8 cellular contexts compared by ENCODE assay signal in genomic region chrX:44872817-44873414, GRCh38. TPM values are rescaled to one million over a fixed set of nuclear protein-coding genes. Genes with fewer than 3 reads are reported as not detected.
DNase-seq lines count a peak whose midpoint lies in the region; ATAC-seq and TF ChIP-seq lines count a peak whose summit lies in the region.

Gene KDM6A, plus strand, starts transcription at chrX:44873188. Its CDS starts 364 bp downstream, at chrX:44873552.

- peak within 1 kb of the TSS; percentile 90 to 98 for H3K4me3 ChIP-seq in muscle layer of colon (ENCODE audit: low read depth in 1 of 2, low read length in 2 of 2)

- peak within 1 kb of the TSS; percentile 98 for H3K27ac ChIP-seq in muscle layer of colon (ENCODE audit: low read depth, low read length)

- ATAC-seq in GM21717 (IDR thresholded peaks at IDR 0.05; ENCODE audit: unreplicated experiment), result peak; percentile 91
- peak; percentile 95 for ATAC-seq in esophagus mucosa

- in situ Hi-C loops in KBM-7 (cut with MboI; ENCODE audit: low pct_unique_long_range_greater_than_20kb, low sequenced_read_pairs), result no loop called here

- peak; percentile 76 for DNase-seq in DMS153 treated with DMSO at 0.1 percent for 48 hours (lab: John Stamatoyannopoulos, UW; ENCODE audit: unreplicated experiment)
- DNase-seq in KBM-7, result peak; percentile 99
- DNase-seq in activated T-cell treated with anti-CD3 and anti-CD28 coated beads, Interleukin-2, amount 50 U/mL, for 48 hours, result peak; percentile 99 to 100
- peak; percentile 87 for DNase-seq in stimulated activated CD8-positive, alpha-beta memory T cell treated with anti-CD3 and anti-CD28 coated beads, Interleukin-7, amount 100 ng/mL, for 24 hours (ENCODE audit: low read depth)

- H3K4me1 ChIP-seq in muscle layer of colon (ENCODE audit: insufficient read depth, low read length), result peaks cover 24% of the 10 kb centered on the region

- H3K27me3 ChIP-seq in muscle layer of colon (ENCODE audit: control insufficient read depth in 1 of 2, insufficient read depth in 2 of 2, low read length in 2 of 2), result no peaks in the 10 kb centered on the region

- no peaks in the 10 kb centered on the region for H3K36me3 ChIP-seq in muscle layer of colon (ENCODE audit: insufficient read depth, low read length)

- no peaks in the 10 kb centered on the region for H3K9me3 ChIP-seq in muscle layer of colon (ENCODE audit: low read length)

- peak within 1 kb of the TSS; percentile 86 for H3K9ac ChIP-seq in muscle layer of colon (ENCODE audit: low read length)

TF ChIP-seq in PFSK-1, 5 proteins besides CTCF, POLR2A, EP300 and RAD21:
- no peak for TF ChIP-seq REST (IDR thresholded peaks at IDR 0.05; ENCODE audit: insufficient read depth in 1 of 2, low read depth in 2 of 2, low read length in 2 of 2)
- TF ChIP-seq FOXP2 (optimal IDR thresholded peaks at IDR 0.05; ENCODE audit: borderline replicate concordance, extremely low read depth, extremely low read length, insufficient read depth), result peak; percentile 93
- peak; percentile 84; the same call in 1 of the 2 replicates for TF ChIP-seq TAF1 (IDR thresholded peaks at IDR 0.05; ENCODE audit: borderline replicate concordance, insufficient read depth, low read length)
- peak; percentile 30; the same call in 1 of the 2 replicates for TF ChIP-seq POLR2AphosphoS5 (IDR thresholded peaks at IDR 0.05; ENCODE audit: low read depth, low read length)
- TF ChIP-seq SIN3A (IDR thresholded peaks at IDR 0.05; ENCODE audit: borderline replicate concordance, insufficient read depth, low read length), result 0 out of 2 replicates have a peak, but pooled peaks have one; percentile 59
TF ChIP-seq in PFSK-1: peak in this region for 4.

RNA-seq across cellular contexts. Expression of gene KDM6A, which starts in this region (rescaled TPM):
- polyA plus RNA-seq in PFSK-1 (2012; ENCODE audit: insufficient read length, low read depth), result 8.4 TPM
- total RNA-seq in esophagus mucosa, result 28.0 TPM

Comparison
In these comparisons a context has a peak if more than half of its experiments do, and no peak if none do; other contexts are left out.
1. Peak in every context shown above with its lines: DNase-seq, ATAC-seq, H3K4me3 ChIP-seq and H3K27ac ChIP-seq.